ENCODE assay signal across 13 cellular contexts in genomic region chr14:104742586-104743455, GRCh38.
"Had no signal": no experiment of that assay in that cellular context is flagged by ENCODE, and none has a peak within 500 bp of the region (broad histone marks: within the 10 kb centered on the region; RNA-seq: fewer than 3 reads in every experiment).

No MANE protein-coding gene starts in this region.

- ATAC-seq: effector memory CD8-positive, alpha-beta T cell; left lobe of liver; natural killer cell had no signal

- H3K4me3 ChIP-seq: sigmoid colon, transverse colon, vagina had no signal

- H3K36me3 ChIP-seq: brain microvascular endothelial cell, sigmoid colon, transverse colon, vagina had no signal

- DNase-seq: activated CD4-positive, alpha-beta T cell treated with anti-CD3 and anti-CD28 coated beads, Interleukin-2, amount 10 ng/mL, durations not matched to agents 7 days and 5 days; activated CD8-positive, alpha-beta memory T cell treated with anti-CD3 and anti-CD28 coated beads for 24 hours; activated gamma-delta T cell treated with Interleukin-2 at 50 U/mL for 16 hours; amniotic stem cell; brain microvascular endothelial cell; effector memory CD8-positive, alpha-beta T cell; foreskin melanocyte; natural killer cell; sigmoid colon; T-helper 2 cell; transverse colon had no signal

- H3K27ac ChIP-seq: brain microvascular endothelial cell, sigmoid colon, transverse colon, vagina had no signal

- H3K9me3 ChIP-seq: sigmoid colon, transverse colon, vagina had no signal

- H3K27me3 ChIP-seq: brain microvascular endothelial cell, sigmoid colon, transverse colon, vagina had no signal
